In genomic region chr17:7260601-7261376, GRCh38 we compare ENCODE assay signal across 1 cellular context.
TF ChIP-seq lines count a peak whose summit lies in the region.

No MANE protein-coding gene starts in this region.

TF ChIP-seq in GM12878, 131 proteins besides CTCF, POLR2A, EP300 and RAD21:
- TF ChIP-seq JUND (IDR thresholded peaks at IDR 0.05; ENCODE audit: low read depth, low read length) (no peak), EGR1 (IDR thresholded peaks at IDR 0.05; ENCODE audit: borderline replicate concordance in 1 of 2, low read depth in 2 of 2, low read length in 2 of 2) (no peak), PML (IDR thresholded peaks at IDR 0.05; ENCODE audit: low read length) (no peak), TAF1 (IDR thresholded peaks at IDR 0.05; ENCODE audit: borderline replicate concordance, low read depth, low read length) (no peak), MTA3 (IDR thresholded peaks at IDR 0.05; ENCODE audit: borderline replicate concordance, low read length) (no peak), NR2C1 (IDR thresholded peaks at IDR 0.05) (no peak), IRF5 (IDR thresholded peaks at IDR 0.05; ENCODE audit: borderline replicate concordance) (no peak), ZBTB4 (CRISPR knock-in tag; IDR thresholded peaks at IDR 0.05) (no peak), RFX5 (IDR thresholded peaks at IDR 0.05; ENCODE audit: low read depth, low read length) (no peak), CHD4 (IDR thresholded peaks at IDR 0.05) (no peak), SIX5 (IDR thresholded peaks at IDR 0.05; ENCODE audit: low read depth, low read length, severe bottlenecking) (no peak), REST (IDR thresholded peaks at IDR 0.05; ENCODE audit: low read depth, low read length) (no peak), CBX5 (IDR thresholded peaks at IDR 0.05; ENCODE audit: low read depth) (no peak)
